In the genomic region with DNA sequence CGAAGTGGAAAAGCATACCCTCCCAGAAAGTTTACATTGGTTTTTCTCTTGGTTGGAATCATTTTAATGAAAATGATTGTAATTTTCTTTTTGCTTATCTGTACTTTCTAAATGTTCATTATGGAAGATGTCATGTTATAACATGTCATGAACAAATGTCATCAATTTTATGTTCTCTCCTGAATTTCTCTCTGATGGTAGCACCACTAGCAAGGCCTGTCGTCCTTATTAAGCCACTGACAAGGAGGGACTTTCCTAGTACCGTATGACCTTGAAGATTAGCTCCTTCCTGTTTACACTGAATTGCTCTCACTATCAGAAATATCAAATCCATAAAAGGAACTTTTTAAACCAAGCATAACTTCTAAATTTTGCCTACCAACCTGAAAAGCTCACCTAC, we compare ENCODE assay signal across 11 cellular contexts.
DNase-seq lines count a peak whose midpoint lies in the region; ATAC-seq and TF ChIP-seq lines count a peak whose summit lies in the region.
"Had no signal": no experiment of that assay in that cellular context is flagged by ENCODE, and none has a peak within 500 bp of the region (broad histone marks: within the 10 kb centered on the region; RNA-seq: fewer than 3 reads in every experiment).

No MANE protein-coding gene starts in this region.

- no peaks in the 10 kb centered on the region for H3K27me3 ChIP-seq in CD8-positive, alpha-beta T cell (ENCODE audit: insufficient read depth, low read length)

- ATAC-seq in CD8-positive, alpha-beta T cell, result no peak
- ATAC-seq in GM18519 (IDR thresholded peaks at IDR 0.05; ENCODE audit: low FRiP score, unreplicated experiment) (peak; percentile 49), HG03432 (IDR thresholded peaks at IDR 0.05; ENCODE audit: unreplicated experiment) (peak; percentile 54), HG03460 (IDR thresholded peaks at IDR 0.05; ENCODE audit: unreplicated experiment) (no peak)
- ATAC-seq in central memory CD8-positive, alpha-beta T cell (replicated peaks; ENCODE audit: extremely low read depth, poor library complexity, severe bottlenecking), result peak; percentile 71

- no peak for DNase-seq in CD8-positive, alpha-beta T cell
- no peak for DNase-seq in central memory CD8-positive, alpha-beta T cell (ENCODE audit: low spot score in 2 of 2)
- DNase-seq in erythroblast (lab: John Stamatoyannopoulos, UW) (no peak), mesothelial cell of epicardium (ENCODE audit: low spot score in 2 of 2, unreplicated experiment in 2 of 2) (no peak), DMS153 treated with DMSO at 0.1 percent for 48 hours (lab: John Stamatoyannopoulos, UW; ENCODE audit: unreplicated experiment) (no peak)
- DNase-seq: activated gamma-delta T cell treated with Interleukin-2 at 50 U/mL for 16 hours, endodermal cell, nucleus accumbens had no signal

- CTCF ChIA-PET in CD8-positive, alpha-beta T cell (lab: Charles Lee), result no interaction called here

- intact Hi-C loops in CD8-positive, alpha-beta T cell (cut with DNase I, micrococcal nuclease), result no loop called here

- TF ChIP-seq CTCF in CD8-positive, alpha-beta T cell (IDR thresholded peaks at IDR 0.05), result no peak
- TF ChIP-seq CTCF in mesothelial cell of epicardium (IDR thresholded peaks at IDR 0.05; ENCODE audit: unreplicated experiment), result no peak

- no peak overlapping the region for H3K4me3 ChIP-seq in CD8-positive, alpha-beta T cell (ENCODE audit: low read depth, low read length)

- no peaks in the 10 kb centered on the region for H3K9me3 ChIP-seq in CD8-positive, alpha-beta T cell (ENCODE audit: low read length)

- no peak overlapping the region for H3K27ac ChIP-seq in CD8-positive, alpha-beta T cell (ENCODE audit: low read depth, low read length)

- peaks cover 35% of the 10 kb centered on the region for H3K4me1 Mint-ChIP-seq in CD8-positive, alpha-beta T cell (ENCODE audit: low read depth)
- peaks cover 34% of the 10 kb centered on the region for H3K4me1 Mint-ChIP-seq in central memory CD8-positive, alpha-beta T cell
- peaks cover 36% of the 10 kb centered on the region for H3K4me1 Mint-ChIP-seq in mesothelial cell of epicardium

- H3K9me3 Mint-ChIP-seq in CD8-positive, alpha-beta T cell, result no peaks in the 10 kb centered on the region
- no peaks in the 10 kb centered on the region for H3K9me3 Mint-ChIP-seq in central memory CD8-positive, alpha-beta T cell
- no peaks in the 10 kb centered on the region for H3K9me3 Mint-ChIP-seq in mesothelial cell of epicardium
- H3K9me3 Mint-ChIP-seq: endodermal cell had no signal

- peak overlapping the region; percentile 49 for H3K27ac Mint-ChIP-seq in CD8-positive, alpha-beta T cell
- peak overlapping the region; percentile 64 for H3K27ac Mint-ChIP-seq in central memory CD8-positive, alpha-beta T cell (ENCODE audit: low read depth)
- no peak overlapping the region for H3K27ac Mint-ChIP-seq in mesothelial cell of epicardium

- H3K4me1 ChIP-seq in CD8-positive, alpha-beta T cell (ENCODE audit: insufficient read depth, low read length), result no peaks in the 10 kb centered on the region

- H3K36me3 Mint-ChIP-seq in CD8-positive, alpha-beta T cell, result peaks cover 61% of the 10 kb centered on the region
- peaks cover 30% of the 10 kb centered on the region for H3K36me3 Mint-ChIP-seq in central memory CD8-positive, alpha-beta T cell (ENCODE audit: insufficient read depth)
- peaks cover 5% of the 10 kb centered on the region for H3K36me3 Mint-ChIP-seq in mesothelial cell of epicardium

- TF ChIP-seq POLR2A in erythroblast (IDR thresholded peaks at IDR 0.05; ENCODE audit: low read length), result no peak

- POLR2A ChIA-PET in CD8-positive, alpha-beta T cell (lab: Charles Lee), result no interaction called here

- H3K27me3 Mint-ChIP-seq in CD8-positive, alpha-beta T cell (ENCODE audit: low read depth), result no peaks in the 10 kb centered on the region
- no peaks in the 10 kb centered on the region for H3K27me3 Mint-ChIP-seq in central memory CD8-positive, alpha-beta T cell
- H3K27me3 Mint-ChIP-seq in mesothelial cell of epicardium (ENCODE audit: low read depth), result no peaks in the 10 kb centered on the region

- no peak overlapping the region for H3K4me3 Mint-ChIP-seq in CD8-positive, alpha-beta T cell
- no peak overlapping the region for H3K4me3 Mint-ChIP-seq in central memory CD8-positive, alpha-beta T cell
- no peak overlapping the region for H3K4me3 Mint-ChIP-seq in mesothelial cell of epicardium
- H3K4me3 Mint-ChIP-seq: endodermal cell had no signal

- peaks cover 12% of the 10 kb centered on the region for H3K36me3 ChIP-seq in CD8-positive, alpha-beta T cell (ENCODE audit: insufficient read depth, low read length)

Comparison
In these comparisons a context has a peak if more than half of its experiments do, and no peak if none do; other contexts are left out.
1. ATAC-seq: peak in GM18519 (single experiment), HG03432 (single experiment) and central memory CD8-positive, alpha-beta T cell (single experiment); none in CD8-positive, alpha-beta T cell (single experiment) and HG03460 (single experiment).